ENCODE assay signal across 15 cellular contexts in the genomic region with DNA sequence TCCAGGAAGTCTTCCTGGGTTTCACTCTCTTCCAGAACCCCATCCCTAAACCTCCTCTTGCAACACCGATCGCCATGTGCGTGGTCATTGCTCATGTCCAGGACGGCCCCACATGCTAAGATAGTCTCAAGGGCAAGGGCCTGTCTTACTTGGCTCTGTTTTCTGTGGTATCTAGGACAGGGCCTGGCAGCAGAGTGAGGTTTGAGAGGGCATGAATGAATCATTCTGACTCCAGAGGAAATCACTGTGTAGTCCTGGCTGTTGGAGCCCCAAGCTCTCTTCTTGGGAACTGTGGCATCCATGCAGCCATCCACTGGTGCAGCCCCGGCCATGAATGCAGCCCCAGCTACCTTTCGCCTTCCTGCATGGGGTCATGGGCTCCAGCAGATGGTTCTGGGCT. TPM values are rescaled to one million over a fixed set of nuclear protein-coding genes. Genes with fewer than 3 reads are reported as not detected.
DNase-seq lines count a peak whose midpoint lies in the region; ATAC-seq lines count a peak whose summit lies in the region.
"Had no signal": no experiment of that assay in that cellular context is flagged by ENCODE, and none has a peak within 500 bp of the region (broad histone marks: within the 10 kb centered on the region; RNA-seq: fewer than 3 reads in every experiment).

No MANE protein-coding gene starts in this region.

- peak overlapping the region; percentile 92 for H3K27ac ChIP-seq in cingulate gyrus (ENCODE audit: low read depth, low read length)
- H3K27ac ChIP-seq: cardiac muscle cell had no signal

- no peak overlapping the region for H3K27ac Mint-ChIP-seq in activated naive CD8-positive, alpha-beta T cell treated with anti-CD3 and anti-CD28 coated beads, Interleukin-2, amount 50 U/mL, for 24 hours
- H3K27ac Mint-ChIP-seq: activated CD8-positive, alpha-beta T cell treated with anti-CD3 and anti-CD28 coated beads for 36 hours; memory B cell had no signal

- H3K27me3 Mint-ChIP-seq in activated naive CD8-positive, alpha-beta T cell treated with anti-CD3 and anti-CD28 coated beads, Interleukin-2, amount 50 U/mL, for 24 hours: no peaks in the 10 kb centered on the region
- H3K27me3 Mint-ChIP-seq: memory B cell had no signal

- no peak for ATAC-seq in activated naive CD8-positive, alpha-beta T cell treated with anti-CD3 and anti-CD28 coated beads, Interleukin-2, amount 50 U/mL, for 24 hours
- ATAC-seq in HG03108 (IDR thresholded peaks at IDR 0.05; ENCODE audit: unreplicated experiment): no peak
- ATAC-seq: activated CD8-positive, alpha-beta T cell treated with anti-CD3 and anti-CD28 coated beads for 36 hours had no signal

- peak; percentile 18 for DNase-seq in A172 (ENCODE audit: low spot score)
- DNase-seq in M059J (ENCODE audit: low read depth): peak; percentile 92
- peak; percentile 35 for DNase-seq in iris pigment epithelial cell (ENCODE audit: low read depth)
- no peak for DNase-seq in NCI-H1048 (lab: John Stamatoyannopoulos, UW)
- no peak for DNase-seq in dedifferentiated amniotic fluid mesenchymal stem cell (ENCODE audit: extremely low spot score)
- no peak for DNase-seq in activated naive CD8-positive, alpha-beta T cell treated with anti-CD3 and anti-CD28 coated beads, Interleukin-2, amount 50 U/mL, for 24 hours
- DNase-seq: activated CD8-positive, alpha-beta T cell treated with anti-CD3 and anti-CD28 coated beads for 36 hours; activated effector memory CD4-positive, alpha-beta T cell treated with anti-CD3 and anti-CD28 coated beads, Interleukin-2, amount 50 U/mL, for 16 hours; NCI-H2081; SIG-M5; small intestine had no signal

- no peaks in the 10 kb centered on the region for H3K36me3 Mint-ChIP-seq in activated naive CD8-positive, alpha-beta T cell treated with anti-CD3 and anti-CD28 coated beads, Interleukin-2, amount 50 U/mL, for 24 hours (ENCODE audit: low read depth)
- H3K36me3 Mint-ChIP-seq: memory B cell had no signal

- peaks cover 3% of the 10 kb centered on the region for H3K4me1 Mint-ChIP-seq in activated naive CD8-positive, alpha-beta T cell treated with anti-CD3 and anti-CD28 coated beads, Interleukin-2, amount 50 U/mL, for 24 hours

- no peak overlapping the region for H3K4me3 Mint-ChIP-seq in activated naive CD8-positive, alpha-beta T cell treated with anti-CD3 and anti-CD28 coated beads, Interleukin-2, amount 50 U/mL, for 24 hours
- H3K4me3 Mint-ChIP-seq: activated CD8-positive, alpha-beta T cell treated with anti-CD3 and anti-CD28 coated beads for 36 hours; memory B cell had no signal

- no peaks in the 10 kb centered on the region for H3K9me3 Mint-ChIP-seq in activated naive CD8-positive, alpha-beta T cell treated with anti-CD3 and anti-CD28 coated beads, Interleukin-2, amount 50 U/mL, for 24 hours
- H3K9me3 Mint-ChIP-seq: activated CD8-positive, alpha-beta T cell treated with anti-CD3 and anti-CD28 coated beads for 36 hours; memory B cell had no signal

RNA-seq across cellular contexts. Expression of gene SIRPA, which starts 12.4 kb away (rescaled TPM):
- total RNA-seq in A172 (2014; rRNA removed; shearing (Covaris generic)): 8.1 and 10.5 TPM in 2 replicates
- 25.1 and 42.4 TPM in 2 replicates for total RNA-seq in M059J (2014; rRNA removed; shearing (Covaris generic))

Comparison
In these comparisons a context has a peak if more than half of its experiments do, and no peak if none do; other contexts are left out.
1. DNase-seq: peak in A172 (single experiment), M059J (single experiment) and iris pigment epithelial cell (single experiment); none in NCI-H1048 (single experiment), dedifferentiated amniotic fluid mesenchymal stem cell (single experiment) and activated naive CD8-positive, alpha-beta T cell treated with anti-CD3 and anti-CD28 coated beads, Interleukin-2, amount 50 U/mL, for 24 hours (single experiment).